8 cellular contexts compared by ENCODE assay signal in the genomic region with DNA sequence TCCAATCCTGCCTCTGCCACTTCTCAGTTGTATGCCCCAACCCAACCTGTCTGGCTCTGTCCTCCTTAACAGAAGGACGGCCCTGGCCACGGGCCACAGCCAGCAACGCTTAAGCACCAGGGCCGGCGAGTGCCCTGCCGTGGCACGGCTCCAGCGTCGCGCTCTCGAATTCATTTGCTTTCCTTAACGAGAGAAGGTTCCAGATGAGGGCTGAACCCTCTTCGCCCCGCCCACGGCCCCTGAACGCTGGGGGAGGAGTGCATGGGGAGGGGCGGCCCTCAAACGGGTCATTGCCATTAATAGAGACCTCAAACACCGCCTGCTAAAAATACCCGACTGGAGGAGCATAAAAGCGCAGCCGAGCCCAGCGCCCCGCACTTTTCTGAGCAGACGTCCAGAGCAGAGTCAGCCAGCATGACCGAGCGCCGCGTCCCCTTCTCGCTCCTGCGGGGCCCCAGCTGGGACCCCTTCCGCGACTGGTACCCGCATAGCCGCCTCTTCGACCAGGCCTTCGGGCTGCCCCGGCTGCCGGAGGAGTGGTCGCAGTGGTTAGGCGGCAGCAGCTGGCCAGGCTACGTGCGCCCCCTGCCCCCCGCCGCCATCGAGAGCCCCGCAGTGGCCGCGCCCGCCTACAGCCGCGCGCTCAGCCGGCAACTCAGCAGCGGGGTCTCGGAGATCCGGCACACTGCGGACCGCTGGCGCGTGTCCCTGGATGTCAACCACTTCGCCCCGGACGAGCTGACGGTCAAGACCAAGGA. TPM values are rescaled to one million over a fixed set of nuclear protein-coding genes. Genes with fewer than 3 reads are reported as not detected.
DNase-seq lines count a peak whose midpoint lies in the region; ATAC-seq and TF ChIP-seq lines count a peak whose summit lies in the region.

A gene (plus strand): TSS at position 375 of the 758 bp plus-strand sequence. CDS start 40 bp downstream, at position 415.

- peaks cover 29 to 67% (median 44%) of the 10 kb centered on the region in 10 experiments for H3K4me1 ChIP-seq in BLaER1 treated with 17β-estradiol and CSF1 and Interleukin-3, amounts not matched to agents 10 nM and 100 nM
- H3K4me1 ChIP-seq in PC-9 (replicated peaks; ENCODE audit: insufficient read depth) (peaks cover 50% of the 10 kb centered on the region), esophagus muscularis mucosa (peaks cover 43 to 63% (median 54%) of the 10 kb centered on the region in 4 donors), mucosa of rectum (ENCODE audit: control insufficient read depth in 2 of 2, insufficient read depth in 2 of 2, low read length in 2 of 2) (peaks cover 17% of the 10 kb centered on the region in 2 donors), stomach smooth muscle (ENCODE audit: control insufficient read depth, insufficient read depth, low read length) (peaks cover 53% of the 10 kb centered on the region)

- intact Hi-C loops in PC-9 (cut with micrococcal nuclease; ENCODE audit: unreplicated experiment) (no loop called here), esophagus muscularis mucosa (cut with DNase I) (no loop called here)

- no peaks in the 10 kb centered on the region for H3K9me3 ChIP-seq in BLaER1 treated with 17β-estradiol and CSF1 and Interleukin-3, amounts not matched to agents 10 nM and 100 nM (replicated peaks in 1 of 11)
- no peaks in the 10 kb centered on the region for H3K9me3 ChIP-seq in PC-9 (ENCODE audit: insufficient read depth, low read depth)
- no peaks in the 10 kb centered on the region for H3K9me3 ChIP-seq in esophagus muscularis mucosa
- no peaks in the 10 kb centered on the region for H3K9me3 ChIP-seq in mucosa of rectum (ENCODE audit: control insufficient read depth in 2 of 2, low read length in 2 of 2)
- no peaks in the 10 kb centered on the region for H3K9me3 ChIP-seq in stomach smooth muscle (ENCODE audit: control insufficient read depth in 2 of 2, low read length in 2 of 2)

- TF ChIP-seq CTCF in PC-9 (conservative IDR thresholded peaks at IDR 0.05), result no peak
- no peak for TF ChIP-seq CTCF in esophagus muscularis mucosa (IDR thresholded peaks at IDR 0.05)

- peaks cover 7 to 13% (median 9%) of the 10 kb centered on the region in 11 experiments; a peak in 14 of 22 replicates for H3K36me3 ChIP-seq in BLaER1 treated with 17β-estradiol and CSF1 and Interleukin-3, amounts not matched to agents 10 nM and 100 nM
- H3K36me3 ChIP-seq in PC-9 (ENCODE audit: low read depth), result peaks cover 5% of the 10 kb centered on the region; the same call in 1 of the 2 replicates
- H3K36me3 ChIP-seq in esophagus muscularis mucosa, result peaks cover 0 to 16% (median 7%) of the 10 kb centered on the region in 4 donors
- H3K36me3 ChIP-seq in mucosa of rectum (ENCODE audit: control insufficient read depth in 2 of 2, insufficient read depth in 2 of 2, low read length in 2 of 2), result no peaks in the 10 kb centered on the region
- peaks cover 4 to 6% of the 10 kb centered on the region in 2 donors for H3K36me3 ChIP-seq in stomach smooth muscle (ENCODE audit: control insufficient read depth in 2 of 2, insufficient read depth in 2 of 2, low read length in 2 of 2)

- H3K79me2 ChIP-seq in PC-9 (ENCODE audit: low read depth), result peaks cover 21% of the 10 kb centered on the region

- CTCF ChIA-PET in PC-9 (lab: Charles Lee), result no interaction called here

- H3F3A ChIP-seq in PC-9 (ENCODE audit: insufficient read depth, low read depth), result peaks cover 64% of the 10 kb centered on the region

- no peaks in the 10 kb centered on the region for H3K27me3 ChIP-seq in BLaER1 treated with 17β-estradiol and CSF1 and Interleukin-3, amounts not matched to agents 10 nM and 100 nM
- no peaks in the 10 kb centered on the region for H3K27me3 ChIP-seq in PC-9 (ENCODE audit: insufficient read depth, low read depth)
- no peaks in the 10 kb centered on the region for H3K27me3 ChIP-seq in esophagus muscularis mucosa
- H3K27me3 ChIP-seq in mucosa of rectum (ENCODE audit: control insufficient read depth in 2 of 2, insufficient read depth in 2 of 2, low read length in 2 of 2), result no peaks in the 10 kb centered on the region
- H3K27me3 ChIP-seq in stomach smooth muscle (ENCODE audit: control insufficient read depth in 1 of 2, insufficient read depth in 2 of 2, low read length in 2 of 2), result no peaks in the 10 kb centered on the region

- TF ChIP-seq EP300 in esophagus muscularis mucosa (IDR thresholded peaks at IDR 0.05), result no peak

- H3K4me2 ChIP-seq in BLaER1 treated with 17β-estradiol and CSF1 and Interleukin-3, amounts not matched to agents 10 nM and 100 nM, result peak within 1 kb of the TSS; percentile 74 to 98 (median 84)
- peak within 1 kb of the TSS; percentile 77 for H3K4me2 ChIP-seq in PC-9

- peak; percentile 38 for ATAC-seq in GM19397 (IDR thresholded peaks at IDR 0.05; ENCODE audit: unreplicated experiment)

- POLR2A ChIA-PET in PC-9 (lab: Charles Lee; ENCODE audit: unreplicated experiment), result interaction anchor here (0.7 kb wide), 1 partner anchor 11 kb away, joined by 3 read pairs; no protein-coding TSS in a partner anchor

- no peaks in the 10 kb centered on the region for H3K9me2 ChIP-seq in PC-9 (ENCODE audit: insufficient read depth)

- DNase-seq in HuH-7 (ENCODE audit: low spot score), result peak; percentile 75
- peak; percentile 77 to 83 for DNase-seq in PC-9
- peak; percentile 48 for DNase-seq in activated T-helper 1 cell treated with Interleukin-2 at 50 U/mL for 16 hours (ENCODE audit: low read depth)
- DNase-seq in esophagus muscularis mucosa (ENCODE audit: extremely low spot score), result peak; percentile 99

- H2AFZ ChIP-seq in PC-9, result peak within 1 kb of the TSS; percentile 80

- 1% methylated on average over 50 of the region's 65 CpGs for WGBS in esophagus muscularis mucosa

- TF ChIP-seq POLR2A in esophagus muscularis mucosa (IDR thresholded peaks at IDR 0.05; ENCODE audit: low read depth), result peak; percentile 99

- H3K4me3 ChIP-seq in BLaER1 treated with 17β-estradiol and CSF1 and Interleukin-3, amounts not matched to agents 10 nM and 100 nM, result peak within 1 kb of the TSS; percentile 75 to 95 (median 86)
- peak within 1 kb of the TSS; percentile 79 for H3K4me3 ChIP-seq in PC-9
- H3K4me3 ChIP-seq in esophagus muscularis mucosa, result peak within 1 kb of the TSS; percentile 71 to 96 (median 93)
- H3K4me3 ChIP-seq in mucosa of rectum (ENCODE audit: low read length in 2 of 2), result peak within 1 kb of the TSS; percentile 76 to 82
- H3K4me3 ChIP-seq in stomach smooth muscle (ENCODE audit: low read length in 2 of 2), result peak within 1 kb of the TSS; percentile 84 to 92

- peak within 1 kb of the TSS; percentile 83 to 95 (median 90) for H3K9ac ChIP-seq in BLaER1 treated with 17β-estradiol and CSF1 and Interleukin-3, amounts not matched to agents 10 nM and 100 nM
- H3K9ac ChIP-seq in mucosa of rectum (ENCODE audit: low read depth in 1 of 2, low read length in 2 of 2) (peak within 1 kb of the TSS; percentile 70 to 97), stomach smooth muscle (ENCODE audit: low read length in 2 of 2) (peak within 1 kb of the TSS; percentile 81 to 96)

- peak within 1 kb of the TSS; percentile 80 to 92 (median 87) for H3K27ac ChIP-seq in BLaER1 treated with 17β-estradiol and CSF1 and Interleukin-3, amounts not matched to agents 10 nM and 100 nM
- H3K27ac ChIP-seq in PC-9, result peak within 1 kb of the TSS; percentile 28
- peak within 1 kb of the TSS; percentile 93 to 100 (median 99) for H3K27ac ChIP-seq in esophagus muscularis mucosa (replicated peaks in 1 of 4)
- peak within 1 kb of the TSS; percentile 94 to 98 for H3K27ac ChIP-seq in mucosa of rectum (ENCODE audit: low read depth in 2 of 2, low read length in 2 of 2)
- H3K27ac ChIP-seq in stomach smooth muscle (ENCODE audit: low read length), result peak within 1 kb of the TSS; percentile 88

- BruUV-seq in PC-9 (replicated peaks; lab: Mats Ljungman, UMichigan), result TSS peak; percentile 79

- peaks cover 0 to 13% (median 0%) of the 10 kb centered on the region in 11 experiments; a peak in 3 of 22 replicates for H4K20me1 ChIP-seq in BLaER1 treated with 17β-estradiol and CSF1 and Interleukin-3, amounts not matched to agents 10 nM and 100 nM
- no peaks in the 10 kb centered on the region for H4K20me1 ChIP-seq in PC-9 (ENCODE audit: insufficient read depth)

RNA-seq across cellular contexts. Expression of the gene that starts here (rescaled TPM):
- total RNA-seq in PC-9 (2021), result 376 and 414 TPM in 2 replicates
- total RNA-seq in esophagus muscularis mucosa, result 1,000 to 10,000 TPM in 3 of 4 donors, 100 to 1,000 TPM in 1; 927 to 2,513 (median 1,694) TPM

Comparison
In these comparisons a context has a peak if more than half of its experiments do, and no peak if none do; other contexts are left out.
1. Peak in every context shown above with its lines: DNase-seq, ATAC-seq, H3K4me3 ChIP-seq and H3K27ac ChIP-seq.
2. H3K27ac ChIP-seq: peak in every context shown above with its lines; median percentile 99 in esophagus muscularis mucosa; 96 in mucosa of rectum; 88 in stomach smooth muscle; 87 in BLaER1 treated with 17β-estradiol and CSF1 and Interleukin-3, amounts not matched to agents 10 nM and 100 nM; 28 in PC-9.
3. DNase-seq: peak in every context shown above with its lines; median percentile 99 in esophagus muscularis mucosa; 80 in PC-9; 75 in HuH-7; 48 in activated T-helper 1 cell treated with Interleukin-2 at 50 U/mL for 16 hours.